ENCODE assay signal across 15 cellular contexts in the genomic region with DNA sequence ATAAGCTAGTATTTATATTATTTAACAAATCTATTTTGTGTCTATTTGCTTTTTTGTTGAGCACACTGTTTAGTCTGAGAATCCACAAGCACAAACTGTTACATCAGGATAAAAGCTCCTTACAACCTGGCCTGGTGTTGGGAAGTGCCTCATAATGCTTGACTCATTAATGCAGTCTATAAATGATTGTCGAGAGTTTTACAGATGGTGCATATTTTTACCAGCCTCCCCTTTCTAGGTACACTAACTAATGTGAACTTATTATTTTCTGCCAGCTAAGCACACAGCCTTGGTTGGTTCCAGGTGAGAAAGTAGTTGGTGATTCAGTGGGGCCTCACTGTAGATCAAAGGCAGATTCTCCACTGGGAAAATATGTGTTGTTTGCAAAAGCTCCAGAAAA.
"Had no signal": no experiment of that assay in that cellular context is flagged by ENCODE, and none has a peak within 500 bp of the region (broad histone marks: within the 10 kb centered on the region; RNA-seq: fewer than 3 reads in every experiment).

No MANE protein-coding gene starts in this region.

- H3K4me3 ChIP-seq: colonic mucosa, psoas muscle, thoracic aorta, transverse colon had no signal

- H3K36me3 Mint-ChIP-seq: naive thymus-derived CD4-positive, alpha-beta T cell; stimulated activated naive B cell treated with anti-CD40 and anti-IgM and Interleukin-4, amounts not matched to agents 10 μg/mL and 1 μg/mL and 100 μg/mL, for 72 hours had no signal

- H3K4me1 ChIP-seq: colonic mucosa, psoas muscle, transverse colon had no signal

- H3K27me3 Mint-ChIP-seq: stimulated activated naive B cell treated with anti-CD40 and anti-IgM and Interleukin-4, amounts not matched to agents 10 μg/mL and 1 μg/mL and 100 μg/mL, for 72 hours; stimulated activated naive CD8-positive, alpha-beta T cell treated with anti-CD3 and anti-CD28 coated beads, Interleukin-15, amount 100 ng/mL, for 72 hours had no signal

- H3K27me3 ChIP-seq: colonic mucosa, neutrophil, transverse colon had no signal

- H3K27ac ChIP-seq: colonic mucosa, neutrophil, psoas muscle, thoracic aorta, transverse colon had no signal

- DNase-seq: colonic mucosa; effector CD8-positive, alpha-beta T cell; islet precursor cell; mammary epithelial cell; naive thymus-derived CD4-positive, alpha-beta T cell; psoas muscle; stimulated activated CD4-positive, alpha-beta T cell treated with anti-CD3 and anti-CD28 coated beads, Interleukin-2, amount 100 ng/mL, for 24 hours; stimulated activated CD4-positive, alpha-beta T cell treated with anti-CD3 and anti-CD28 coated beads, Interleukin-4, amount 100 ng/mL, for 4 hours; stimulated activated naive B cell treated with anti-CD40 and anti-IgM and Interleukin-4, amounts not matched to agents 10 μg/mL and 1 μg/mL and 100 μg/mL, for 72 hours; stimulated activated naive CD8-positive, alpha-beta T cell treated with anti-CD3 and anti-CD28 coated beads, Interleukin-15, amount 100 ng/mL, for 72 hours; substantia nigra; transverse colon had no signal

- FAIRE-seq: frontal cortex had no signal

- H3K4me3 Mint-ChIP-seq: naive thymus-derived CD4-positive, alpha-beta T cell; stimulated activated naive B cell treated with anti-CD40 and anti-IgM and Interleukin-4, amounts not matched to agents 10 μg/mL and 1 μg/mL and 100 μg/mL, for 72 hours; stimulated activated naive CD8-positive, alpha-beta T cell treated with anti-CD3 and anti-CD28 coated beads, Interleukin-15, amount 100 ng/mL, for 72 hours had no signal

- H3K9me3 ChIP-seq: colonic mucosa, neutrophil, psoas muscle, thoracic aorta, transverse colon had no signal

- H3K36me3 ChIP-seq: colonic mucosa, neutrophil, thoracic aorta, transverse colon had no signal

- H3K27ac Mint-ChIP-seq: naive thymus-derived CD4-positive, alpha-beta T cell; stimulated activated naive B cell treated with anti-CD40 and anti-IgM and Interleukin-4, amounts not matched to agents 10 μg/mL and 1 μg/mL and 100 μg/mL, for 72 hours; stimulated activated naive CD8-positive, alpha-beta T cell treated with anti-CD3 and anti-CD28 coated beads, Interleukin-15, amount 100 ng/mL, for 72 hours had no signal

- H3K4me1 Mint-ChIP-seq: naive thymus-derived CD4-positive, alpha-beta T cell; stimulated activated naive B cell treated with anti-CD40 and anti-IgM and Interleukin-4, amounts not matched to agents 10 μg/mL and 1 μg/mL and 100 μg/mL, for 72 hours; stimulated activated naive CD8-positive, alpha-beta T cell treated with anti-CD3 and anti-CD28 coated beads, Interleukin-15, amount 100 ng/mL, for 72 hours had no signal
